ENCODE assay signal across 1 cellular context in the genomic region with DNA sequence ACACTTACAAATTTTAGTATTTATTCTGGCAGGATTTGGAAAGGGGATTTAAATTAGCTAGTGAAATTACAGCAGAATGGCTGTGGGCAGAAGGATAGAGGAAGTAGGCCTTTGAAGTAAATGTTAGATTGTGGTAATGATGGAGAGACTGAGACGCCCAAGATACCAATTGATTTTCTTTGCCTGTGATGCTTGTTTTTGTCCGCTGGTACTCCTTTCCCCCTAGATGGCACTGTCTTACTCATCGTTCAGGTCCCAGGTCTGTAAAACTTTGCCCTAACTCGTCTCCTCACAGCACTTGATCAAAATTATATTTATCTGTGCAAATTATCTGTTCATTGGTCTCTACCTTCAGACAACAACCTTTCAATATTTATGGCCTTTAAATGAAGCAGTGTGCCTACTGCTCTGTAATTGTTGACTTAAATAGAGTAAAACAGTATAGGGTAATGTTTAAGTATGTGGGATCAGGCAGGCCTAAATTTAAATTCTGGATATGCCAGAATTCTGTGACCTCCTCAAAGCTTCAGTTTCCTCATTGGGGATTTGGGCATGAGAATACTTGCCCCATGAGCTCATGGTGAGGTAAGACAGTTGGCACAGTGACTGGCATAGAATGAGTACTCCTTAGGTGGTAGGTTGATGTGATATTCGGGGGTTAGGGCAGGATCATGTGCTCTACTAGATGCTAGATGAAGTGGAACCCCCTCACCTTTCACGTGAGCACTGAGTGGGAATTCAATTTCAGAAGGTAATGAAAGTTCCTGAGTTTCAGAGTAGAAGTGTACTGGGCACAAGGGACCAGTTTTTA.
TF ChIP-seq lines count a peak whose summit lies in the region.

No MANE protein-coding gene starts in this region.

TF ChIP-seq in IMR-90, 13 proteins besides CTCF, POLR2A, EP300 and RAD21 (continued from another document):
- TF ChIP-seq, protein P1, sequence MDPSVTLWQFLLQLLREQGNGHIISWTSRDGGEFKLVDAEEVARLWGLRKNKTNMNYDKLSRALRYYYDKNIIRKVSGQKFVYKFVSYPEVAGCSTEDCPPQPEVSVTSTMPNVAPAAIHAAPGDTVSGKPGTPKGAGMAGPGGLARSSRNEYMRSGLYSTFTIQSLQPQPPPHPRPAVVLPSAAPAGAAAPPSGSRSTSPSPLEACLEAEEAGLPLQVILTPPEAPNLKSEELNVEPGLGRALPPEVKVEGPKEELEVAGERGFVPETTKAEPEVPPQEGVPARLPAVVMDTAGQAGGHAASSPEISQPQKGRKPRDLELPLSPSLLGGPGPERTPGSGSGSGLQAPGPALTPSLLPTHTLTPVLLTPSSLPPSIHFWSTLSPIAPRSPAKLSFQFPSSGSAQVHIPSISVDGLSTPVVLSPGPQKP (IDR thresholded peaks at IDR 0.05; ENCODE audit: borderline replicate concordance, low read depth, low read length): no peak
- TF ChIP-seq MAFK (IDR thresholded peaks at IDR 0.05; ENCODE audit: low read depth, low read length) (no peak), RFX5 (IDR thresholded peaks at IDR 0.05; ENCODE audit: low read depth, low read length) (no peak), NFE2L2 (IDR thresholded peaks at IDR 0.05; ENCODE audit: low read depth, low read length) (no peak), MAZ (IDR thresholded peaks at IDR 0.05; ENCODE audit: borderline replicate concordance, low read depth, low read length) (no peak), CHD1 (IDR thresholded peaks at IDR 0.05; ENCODE audit: low read depth, low read length) (no peak), RCOR1 (IDR thresholded peaks at IDR 0.05; ENCODE audit: insufficient replicate concordance, low read length) (no peak), SMC3 (IDR thresholded peaks at IDR 0.05; ENCODE audit: low read depth, low read length) (no peak), BHLHE40 (IDR thresholded peaks at IDR 0.05; ENCODE audit: low read depth, low read length) (no peak), FOS (IDR thresholded peaks at IDR 0.05; ENCODE audit: low read depth, low read length) (no peak), MXI1 (IDR thresholded peaks at IDR 0.05; ENCODE audit: borderline replicate concordance, low read depth, low read length) (no peak)
- TF ChIP-seq, protein P2, sequence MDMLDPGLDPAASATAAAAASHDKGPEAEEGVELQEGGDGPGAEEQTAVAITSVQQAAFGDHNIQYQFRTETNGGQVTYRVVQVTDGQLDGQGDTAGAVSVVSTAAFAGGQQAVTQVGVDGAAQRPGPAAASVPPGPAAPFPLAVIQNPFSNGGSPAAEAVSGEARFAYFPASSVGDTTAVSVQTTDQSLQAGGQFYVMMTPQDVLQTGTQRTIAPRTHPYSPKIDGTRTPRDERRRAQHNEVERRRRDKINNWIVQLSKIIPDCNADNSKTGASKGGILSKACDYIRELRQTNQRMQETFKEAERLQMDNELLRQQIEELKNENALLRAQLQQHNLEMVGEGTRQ (IDR thresholded peaks at IDR 0.05; ENCODE audit: low read depth, low read length): no peak
